Comparison of ENCODE assay signal across 20 cellular contexts in genomic region chr10:49644035-49644345, GRCh38. TPM values are rescaled to one million over a fixed set of nuclear protein-coding genes. Genes with fewer than 3 reads are reported as not detected.
DNase-seq lines count a peak whose midpoint lies in the region; ATAC-seq and TF ChIP-seq lines count a peak whose summit lies in the region.
"Had no signal": no experiment of that assay in that cellular context is flagged by ENCODE, and none has a peak within 500 bp of the region (broad histone marks: within the 10 kb centered on the region; RNA-seq: fewer than 3 reads in every experiment).

No MANE protein-coding gene starts in this region.

- no peak overlapping the region for H3K4me3 Mint-ChIP-seq in activated naive CD8-positive, alpha-beta T cell treated with anti-CD3 and anti-CD28 coated beads, Interleukin-2, amount 50 U/mL, for 24 hours
- H3K4me3 Mint-ChIP-seq in activated naive CD8-positive, alpha-beta T cell treated with anti-CD3 and anti-CD28 coated beads for 36 hours = no peak overlapping the region
- H3K4me3 Mint-ChIP-seq in chondrocyte (ENCODE audit: unreplicated experiment) = no peak overlapping the region
- no peak overlapping the region for H3K4me3 Mint-ChIP-seq in glutamatergic neuron (ENCODE audit: unreplicated experiment)
- no peak overlapping the region for H3K4me3 Mint-ChIP-seq in stimulated activated naive CD8-positive, alpha-beta T cell treated with anti-CD3 and anti-CD28 coated beads, Interleukin-15, amount 100 ng/mL, for 72 hours
- H3K4me3 Mint-ChIP-seq: CD8-positive, alpha-beta T cell had no signal

- no peak overlapping the region for H3K27ac Mint-ChIP-seq in activated naive CD8-positive, alpha-beta T cell treated with anti-CD3 and anti-CD28 coated beads, Interleukin-2, amount 50 U/mL, for 24 hours
- no peak overlapping the region for H3K27ac Mint-ChIP-seq in activated naive CD8-positive, alpha-beta T cell treated with anti-CD3 and anti-CD28 coated beads for 36 hours
- no peak overlapping the region for H3K27ac Mint-ChIP-seq in chondrocyte (ENCODE audit: unreplicated experiment)
- H3K27ac Mint-ChIP-seq in glutamatergic neuron (ENCODE audit: unreplicated experiment) = no peak overlapping the region
- no peak overlapping the region for H3K27ac Mint-ChIP-seq in stimulated activated naive CD8-positive, alpha-beta T cell treated with anti-CD3 and anti-CD28 coated beads, Interleukin-15, amount 100 ng/mL, for 72 hours
- H3K27ac Mint-ChIP-seq: CD8-positive, alpha-beta T cell had no signal

- ATAC-seq in activated naive CD8-positive, alpha-beta T cell treated with anti-CD3 and anti-CD28 coated beads, Interleukin-2, amount 50 U/mL, for 24 hours = peak; percentile 29
- ATAC-seq in omental fat pad (ENCODE audit: low FRiP score) = peak; percentile 24
- no peak for ATAC-seq in stimulated activated naive CD8-positive, alpha-beta T cell treated with anti-CD3 and anti-CD28 coated beads, Interleukin-15, amount 100 ng/mL, for 72 hours
- ATAC-seq: A549; CD8-positive, alpha-beta T cell; GM12878 had no signal

- peaks cover 9% of the 10 kb centered on the region for H3K4me1 Mint-ChIP-seq in activated naive CD8-positive, alpha-beta T cell treated with anti-CD3 and anti-CD28 coated beads, Interleukin-2, amount 50 U/mL, for 24 hours
- peaks cover 4% of the 10 kb centered on the region for H3K4me1 Mint-ChIP-seq in activated naive CD8-positive, alpha-beta T cell treated with anti-CD3 and anti-CD28 coated beads for 36 hours
- no peaks in the 10 kb centered on the region for H3K4me1 Mint-ChIP-seq in chondrocyte (ENCODE audit: low read depth)
- H3K4me1 Mint-ChIP-seq in glutamatergic neuron (ENCODE audit: low read depth, unreplicated experiment) = peaks cover 31% of the 10 kb centered on the region
- no peaks in the 10 kb centered on the region for H3K4me1 Mint-ChIP-seq in stimulated activated naive CD8-positive, alpha-beta T cell treated with anti-CD3 and anti-CD28 coated beads, Interleukin-15, amount 100 ng/mL, for 72 hours

- no peaks in the 10 kb centered on the region for H3K9me3 Mint-ChIP-seq in activated naive CD8-positive, alpha-beta T cell treated with anti-CD3 and anti-CD28 coated beads, Interleukin-2, amount 50 U/mL, for 24 hours
- H3K9me3 Mint-ChIP-seq in activated naive CD8-positive, alpha-beta T cell treated with anti-CD3 and anti-CD28 coated beads for 36 hours = no peaks in the 10 kb centered on the region
- H3K9me3 Mint-ChIP-seq in chondrocyte (ENCODE audit: low read depth) = no peaks in the 10 kb centered on the region
- H3K9me3 Mint-ChIP-seq in glutamatergic neuron (ENCODE audit: unreplicated experiment) = peaks cover 2% of the 10 kb centered on the region
- no peaks in the 10 kb centered on the region for H3K9me3 Mint-ChIP-seq in stimulated activated naive CD8-positive, alpha-beta T cell treated with anti-CD3 and anti-CD28 coated beads, Interleukin-15, amount 100 ng/mL, for 72 hours
- H3K9me3 Mint-ChIP-seq: CD8-positive, alpha-beta T cell had no signal

- H3K36me3 Mint-ChIP-seq in activated naive CD8-positive, alpha-beta T cell treated with anti-CD3 and anti-CD28 coated beads, Interleukin-2, amount 50 U/mL, for 24 hours (ENCODE audit: low read depth) = no peaks in the 10 kb centered on the region
- no peaks in the 10 kb centered on the region for H3K36me3 Mint-ChIP-seq in activated naive CD8-positive, alpha-beta T cell treated with anti-CD3 and anti-CD28 coated beads for 36 hours
- no peaks in the 10 kb centered on the region for H3K36me3 Mint-ChIP-seq in chondrocyte (ENCODE audit: low read depth)
- no peaks in the 10 kb centered on the region for H3K36me3 Mint-ChIP-seq in glutamatergic neuron (ENCODE audit: unreplicated experiment)
- H3K36me3 Mint-ChIP-seq: CD8-positive, alpha-beta T cell had no signal

- H3K27me3 Mint-ChIP-seq in activated naive CD8-positive, alpha-beta T cell treated with anti-CD3 and anti-CD28 coated beads, Interleukin-2, amount 50 U/mL, for 24 hours = peaks cover 6% of the 10 kb centered on the region
- H3K27me3 Mint-ChIP-seq in activated naive CD8-positive, alpha-beta T cell treated with anti-CD3 and anti-CD28 coated beads for 36 hours = peaks cover 28% of the 10 kb centered on the region
- H3K27me3 Mint-ChIP-seq in chondrocyte (ENCODE audit: low read depth) (peaks cover 43% of the 10 kb centered on the region), glutamatergic neuron (ENCODE audit: unreplicated experiment) (peaks cover 4% of the 10 kb centered on the region)
- peaks cover 52% of the 10 kb centered on the region for H3K27me3 Mint-ChIP-seq in stimulated activated naive CD8-positive, alpha-beta T cell treated with anti-CD3 and anti-CD28 coated beads, Interleukin-15, amount 100 ng/mL, for 72 hours

- TF ChIP-seq CTCF in chondrocyte (IDR thresholded peaks at IDR 0.05) (no peak), omental fat pad (IDR thresholded peaks at IDR 0.05) (no peak), glutamatergic neuron (IDR thresholded peaks at IDR 0.05; ENCODE audit: partially characterized antibody, unreplicated experiment) (no peak)

- no peak for DNase-seq in activated naive CD8-positive, alpha-beta T cell treated with anti-CD3 and anti-CD28 coated beads, Interleukin-2, amount 50 U/mL, for 24 hours
- no peak for DNase-seq in activated naive CD8-positive, alpha-beta T cell treated with anti-CD3 and anti-CD28 coated beads for 36 hours
- DNase-seq in chondrocyte (ENCODE audit: low spot score) (peak; percentile 48), mesenteric fat pad (ENCODE audit: low spot score) (peak; percentile 62), omental fat pad (ENCODE audit: low spot score) (no peak), glutamatergic neuron (no peak)
- no peak for DNase-seq in stimulated activated naive CD8-positive, alpha-beta T cell treated with anti-CD3 and anti-CD28 coated beads, Interleukin-15, amount 100 ng/mL, for 72 hours
- DNase-seq in stimulated activated CD4-positive, alpha-beta T cell treated with anti-CD3 and anti-CD28 coated beads, Interleukin-2, amount 100 ng/mL, for 48 hours = no peak
- DNase-seq: AML-193; CD8-positive, alpha-beta T cell; COR-L47; DMS 273 treated with DMSO at 0.1 percent for 48 hours; DMS53; DND-41; EL had no signal

RNA-seq across cellular contexts. Expression of gene CHAT, which starts 30.2 kb away (rescaled TPM):
- not detected for total RNA-seq in activated naive CD8-positive, alpha-beta T cell treated with anti-CD3 and anti-CD28 coated beads for 36 hours
- total RNA-seq in chondrocyte (not detected in 3 replicates), mesenteric fat pad (not detected), omental fat pad (not detected), glutamatergic neuron (ENCODE audit: unreplicated experiment) (15.4 TPM)
- total RNA-seq: CD8-positive, alpha-beta T cell; G401; GM12878; H1; HT-29 had no signal

RNA-seq across cellular contexts. Expression of gene SLC18A3, which starts 33.9 kb away (rescaled TPM):
- total RNA-seq in activated naive CD8-positive, alpha-beta T cell treated with anti-CD3 and anti-CD28 coated beads for 36 hours = not detected
- total RNA-seq in chondrocyte = not detected in 3 replicates
- total RNA-seq in mesenteric fat pad = not detected
- total RNA-seq in omental fat pad = not detected
- total RNA-seq in glutamatergic neuron (ENCODE audit: unreplicated experiment) = 21.5 TPM
- total RNA-seq: CD8-positive, alpha-beta T cell; G401; GM12878; H1; HT-29 had no signal

RNA-seq across cellular contexts. Expression of gene C10orf53, which starts 35.5 kb away (rescaled TPM):
- not detected for total RNA-seq in activated naive CD8-positive, alpha-beta T cell treated with anti-CD3 and anti-CD28 coated beads for 36 hours
- total RNA-seq in chondrocyte = not detected in 3 replicates
- total RNA-seq in mesenteric fat pad = not detected
- total RNA-seq in omental fat pad = not detected
- total RNA-seq in glutamatergic neuron (ENCODE audit: unreplicated experiment) = 0.25 TPM
- total RNA-seq: CD8-positive, alpha-beta T cell; G401; GM12878; H1; HT-29 had no signal

Comparison
In these comparisons a context has a peak if more than half of its experiments do, and no peak if none do; other contexts are left out.
1. DNase-seq: peak in chondrocyte (single experiment) and mesenteric fat pad (single experiment); none in activated naive CD8-positive, alpha-beta T cell treated with anti-CD3 and anti-CD28 coated beads, Interleukin-2, amount 50 U/mL, for 24 hours (single experiment), activated naive CD8-positive, alpha-beta T cell treated with anti-CD3 and anti-CD28 coated beads for 36 hours (single experiment), omental fat pad (single experiment), glutamatergic neuron (single experiment), stimulated activated naive CD8-positive, alpha-beta T cell treated with anti-CD3 and anti-CD28 coated beads, Interleukin-15, amount 100 ng/mL, for 72 hours (0 of 2) and stimulated activated CD4-positive, alpha-beta T cell treated with anti-CD3 and anti-CD28 coated beads, Interleukin-2, amount 100 ng/mL, for 48 hours (0 of 2).
2. RNA of gene CHAT, which starts 30.2 kb away (total RNA-seq): 15.4 TPM in glutamatergic neuron (single experiment); not detected in activated naive CD8-positive, alpha-beta T cell treated with anti-CD3 and anti-CD28 coated beads for 36 hours, not detected in chondrocyte, not detected in mesenteric fat pad (single experiment) and not detected in omental fat pad; every median in the first group is over 10 times any median in the second.
3. RNA of gene SLC18A3, which starts 33.9 kb away (total RNA-seq): 21.5 TPM in glutamatergic neuron (single experiment); not detected in chondrocyte, not detected in activated naive CD8-positive, alpha-beta T cell treated with anti-CD3 and anti-CD28 coated beads for 36 hours, not detected in mesenteric fat pad (single experiment) and not detected in omental fat pad; every median in the first group is over 10 times any median in the second.